Comparison of ENCODE assay signal across 2 cellular contexts in genomic region chr16:537415-538335, GRCh38.
TF ChIP-seq lines count a peak whose summit lies in the region.

No MANE protein-coding gene starts in this region.

TF ChIP-seq in GM23338, 12 proteins besides CTCF, POLR2A, EP300 and RAD21:
- TF ChIP-seq STAT1 (IDR thresholded peaks at IDR 0.05; ENCODE audit: unreplicated experiment): no peak
- TF ChIP-seq EZH2 (IDR thresholded peaks at IDR 0.05; ENCODE audit: low read depth, unreplicated experiment): no peak
- TF ChIP-seq EZH2phosphoT487 (IDR thresholded peaks at IDR 0.05; ENCODE audit: unreplicated experiment): no peak

TF ChIP-seq in WTC11, 78 proteins besides CTCF, POLR2A, EP300 and RAD21:
- TF ChIP-seq NFYB (CRISPR knock-in tag; conservative IDR thresholded peaks at IDR 0.05; ENCODE audit: low read depth): no peak
- no peak for TF ChIP-seq NR1H2 (CRISPR knock-in tag; IDR thresholded peaks at IDR 0.05)
- no peak for TF ChIP-seq FOXJ3 (CRISPR knock-in tag; IDR thresholded peaks at IDR 0.05; ENCODE audit: borderline replicate concordance)
- no peak for TF ChIP-seq CDX4 (CRISPR knock-in tag; IDR thresholded peaks at IDR 0.05; ENCODE audit: borderline replicate concordance)
- no peak for TF ChIP-seq FOXP4 (CRISPR knock-in tag; IDR thresholded peaks at IDR 0.05)
- no peak for TF ChIP-seq RORB (CRISPR knock-in tag; IDR thresholded peaks at IDR 0.05)
- no peak for TF ChIP-seq MLX (CRISPR knock-in tag; IDR thresholded peaks at IDR 0.05)
- no peak for TF ChIP-seq NR2C2 (CRISPR knock-in tag; IDR thresholded peaks at IDR 0.05)
- no peak for TF ChIP-seq NFE2L1 (CRISPR knock-in tag; IDR thresholded peaks at IDR 0.05)
- no peak for TF ChIP-seq ZBTB21 (CRISPR knock-in tag; IDR thresholded peaks at IDR 0.05; ENCODE audit: borderline replicate concordance)
- TF ChIP-seq E2F1 (CRISPR knock-in tag; IDR thresholded peaks at IDR 0.05): no peak
- TF ChIP-seq JUN (CRISPR knock-in tag; IDR thresholded peaks at IDR 0.05): no peak
- no peak for TF ChIP-seq STAT6 (CRISPR knock-in tag; conservative IDR thresholded peaks at IDR 0.05; ENCODE audit: low read depth)
- TF ChIP-seq, protein P1, sequence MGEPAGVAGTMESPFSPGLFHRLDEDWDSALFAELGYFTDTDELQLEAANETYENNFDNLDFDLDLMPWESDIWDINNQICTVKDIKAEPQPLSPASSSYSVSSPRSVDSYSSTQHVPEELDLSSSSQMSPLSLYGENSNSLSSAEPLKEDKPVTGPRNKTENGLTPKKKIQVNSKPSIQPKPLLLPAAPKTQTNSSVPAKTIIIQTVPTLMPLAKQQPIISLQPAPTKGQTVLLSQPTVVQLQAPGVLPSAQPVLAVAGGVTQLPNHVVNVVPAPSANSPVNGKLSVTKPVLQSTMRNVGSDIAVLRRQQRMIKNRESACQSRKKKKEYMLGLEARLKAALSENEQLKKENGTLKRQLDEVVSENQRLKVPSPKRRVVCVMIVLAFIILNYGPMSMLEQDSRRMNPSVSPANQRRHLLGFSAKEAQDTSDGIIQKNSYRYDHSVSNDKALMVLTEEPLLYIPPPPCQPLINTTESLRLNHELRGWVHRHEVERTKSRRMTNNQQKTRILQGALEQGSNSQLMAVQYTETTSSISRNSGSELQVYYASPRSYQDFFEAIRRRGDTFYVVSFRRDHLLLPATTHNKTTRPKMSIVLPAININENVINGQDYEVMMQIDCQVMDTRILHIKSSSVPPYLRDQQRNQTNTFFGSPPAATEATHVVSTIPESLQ (CRISPR knock-in tag; IDR thresholded peaks at IDR 0.05): no peak
- TF ChIP-seq SMAD4 (CRISPR knock-in tag; IDR thresholded peaks at IDR 0.05): no peak
- TF ChIP-seq MYBL2 (CRISPR knock-in tag; IDR thresholded peaks at IDR 0.05): no peak
- TF ChIP-seq ZNF423 (CRISPR knock-in tag; IDR thresholded peaks at IDR 0.05): no peak
